ENCODE assay signal across 9 cellular contexts in the genomic region with DNA sequence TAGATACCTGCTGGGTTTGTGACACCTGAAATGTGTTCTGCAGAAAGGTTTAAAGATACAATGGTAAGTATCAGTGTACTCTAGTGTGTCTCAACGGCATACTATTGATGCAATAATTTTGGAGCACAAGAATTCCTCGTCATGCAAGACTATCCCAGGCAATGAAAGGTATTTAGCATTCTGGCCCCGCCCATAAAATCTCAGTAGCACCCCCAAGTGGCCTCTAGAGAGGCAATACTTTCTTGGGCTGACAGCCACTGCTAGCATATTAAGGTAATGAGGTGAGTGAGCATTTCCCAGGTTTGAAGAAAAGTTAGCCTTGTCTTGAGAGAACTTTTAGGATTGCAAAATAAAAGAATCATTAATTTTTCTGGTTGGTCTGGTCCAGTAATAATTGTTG. TPM values are rescaled to one million over a fixed set of nuclear protein-coding genes. Genes with fewer than 3 reads are reported as not detected.
A peak's percentile ranks its signal among the peaks of the same experiment; 100 is the strongest.
DNase-seq lines count a peak whose midpoint lies in the region; ATAC-seq and TF ChIP-seq lines count a peak whose summit lies in the region.
"Had no signal": no experiment of that assay in that cellular context is flagged by ENCODE, and none has a peak within 500 bp of the region (broad histone marks: within the 10 kb centered on the region; RNA-seq: fewer than 3 reads in every experiment).

No MANE protein-coding gene starts in this region.

- TF ChIP-seq CTCF in AG04450 (IDR thresholded peaks at IDR 0.05; ENCODE audit: low read depth, low read length) (no peak), GM12872 (IDR thresholded peaks at IDR 0.05; ENCODE audit: insufficient read depth, low read depth, low read length) (0 out of 3 replicates have a peak, but pooled peaks have one; percentile 16), fibroblast of the aortic adventitia (IDR thresholded peaks at IDR 0.05; ENCODE audit: insufficient read depth, low read length) (peak; percentile 11)

- H3K27me3 Mint-ChIP-seq in activated T-helper 1 cell treated with anti-CD3 and anti-CD28 coated beads, Interleukin-12 subunit alpha, Interleukin-12 subunit beta, Interleukin-2, Interleukin-4 antibody, amounts not matched to agents 30 ng/mL and 10 ng/mL and 1 ng/mL, durations not matched to agents 14 hours and 24 hours and 36 hours (ENCODE audit: insufficient read depth): no peaks in the 10 kb centered on the region

- H3K27ac ChIP-seq in AG04450 (ENCODE audit: low read depth, low read length): peak overlapping the region; percentile 21

- H3K4me3 Mint-ChIP-seq in activated T-helper 1 cell treated with anti-CD3 and anti-CD28 coated beads, Interleukin-12 subunit alpha, Interleukin-12 subunit beta, Interleukin-2, Interleukin-4 antibody, amounts not matched to agents 30 ng/mL and 10 ng/mL and 1 ng/mL, durations not matched to agents 14 hours and 24 hours and 36 hours: no peak overlapping the region

- intact Hi-C loops in activated T-helper 1 cell treated with anti-CD3 and anti-CD28 coated beads, Interleukin-12 subunit alpha, Interleukin-12 subunit beta, Interleukin-2, Interleukin-4 antibody, amounts not matched to agents 30 ng/mL and 10 ng/mL and 1 ng/mL, durations not matched to agents 14 hours and 24 hours and 36 hours (cut with micrococcal nuclease): no loop called here

- no peaks in the 10 kb centered on the region for H3K4me1 Mint-ChIP-seq in activated T-helper 1 cell treated with anti-CD3 and anti-CD28 coated beads, Interleukin-12 subunit alpha, Interleukin-12 subunit beta, Interleukin-2, Interleukin-4 antibody, amounts not matched to agents 30 ng/mL and 10 ng/mL and 1 ng/mL, durations not matched to agents 14 hours and 24 hours and 36 hours (ENCODE audit: low read depth)

- no peaks in the 10 kb centered on the region for H3K9me3 ChIP-seq in AG04450 (ENCODE audit: control insufficient read depth, insufficient read depth, low read length)

- POLR2A ChIA-PET in AG04450 (lab: Yijun Ruan, JAX): no interaction called here

- H3K27ac Mint-ChIP-seq in activated T-helper 1 cell treated with anti-CD3 and anti-CD28 coated beads, Interleukin-12 subunit alpha, Interleukin-12 subunit beta, Interleukin-2, Interleukin-4 antibody, amounts not matched to agents 30 ng/mL and 10 ng/mL and 1 ng/mL, durations not matched to agents 14 hours and 24 hours and 36 hours: no peak overlapping the region

- no peak overlapping the region for H3K4me3 ChIP-seq in AG04450 (ENCODE audit: low read depth, low read length)
- H3K4me3 ChIP-seq in fibroblast of the aortic adventitia (ENCODE audit: low read depth, low read length): no peak overlapping the region

- DNase-seq in AG04450 (ENCODE audit: low read depth, low spot score) (no peak), NCI-H69 (lab: John Stamatoyannopoulos, UW) (peak; percentile 48), fibroblast of the aortic adventitia (ENCODE audit: low read depth) (no peak), T-helper 2 cell (no peak), activated gamma-delta T cell (lab: John Stamatoyannopoulos, UW) (no peak)
- DNase-seq in activated T-helper 1 cell treated with anti-CD3 and anti-CD28 coated beads, Interleukin-12 subunit alpha, Interleukin-12 subunit beta, Interleukin-2, Interleukin-4 antibody, amounts not matched to agents 30 ng/mL and 10 ng/mL and 1 ng/mL, durations not matched to agents 14 hours and 24 hours and 36 hours (ENCODE audit: low spot score): no peak
- DNase-seq: cortex of kidney had no signal

- peaks cover 10% of the 10 kb centered on the region for H3K36me3 Mint-ChIP-seq in activated T-helper 1 cell treated with anti-CD3 and anti-CD28 coated beads, Interleukin-12 subunit alpha, Interleukin-12 subunit beta, Interleukin-2, Interleukin-4 antibody, amounts not matched to agents 30 ng/mL and 10 ng/mL and 1 ng/mL, durations not matched to agents 14 hours and 24 hours and 36 hours (ENCODE audit: low read depth)

- no peak for ATAC-seq in HG03565 (IDR thresholded peaks at IDR 0.05; ENCODE audit: unreplicated experiment)

- CTCF ChIA-PET in AG04450 (lab: Charles Lee): interaction anchor here (0.6 kb wide), 1 partner anchor 86 kb away, joined by 4 read pairs; no protein-coding TSS in a partner anchor

- no peaks in the 10 kb centered on the region for H3K9me3 Mint-ChIP-seq in activated T-helper 1 cell treated with anti-CD3 and anti-CD28 coated beads, Interleukin-12 subunit alpha, Interleukin-12 subunit beta, Interleukin-2, Interleukin-4 antibody, amounts not matched to agents 30 ng/mL and 10 ng/mL and 1 ng/mL, durations not matched to agents 14 hours and 24 hours and 36 hours

- no peaks in the 10 kb centered on the region for H3K27me3 ChIP-seq in AG04450 (ENCODE audit: control insufficient read depth, insufficient read depth, low read length)

RNA-seq across cellular contexts. Expression of a gene that starts 24.0 kb away (rescaled TPM):
- polyA plus RNA-seq in AG04450 (2011; rRNA removed): 11.4 and 14.9 TPM in 2 replicates
- 11.0 and 18.1 TPM in 2 replicates for polyA minus RNA-seq in AG04450 (2011; rRNA and poly(A)+ RNA removed)
- total RNA-seq in fibroblast of the aortic adventitia (ENCODE audit: low replicate concordance): 13.2 and 19.5 TPM in 2 replicates
- 23.7 and 24.4 TPM in 2 replicates for total RNA-seq in activated T-helper 1 cell treated with anti-CD3 and anti-CD28 coated beads, Interleukin-12 subunit alpha, Interleukin-12 subunit beta, Interleukin-2, Interleukin-4 antibody, amounts not matched to agents 30 ng/mL and 10 ng/mL and 1 ng/mL, durations not matched to agents 14 hours and 24 hours and 36 hours
